Comparison of ENCODE assay signal across 19 cellular contexts in genomic region chr12:28025821-28026505, GRCh38. TPM values are rescaled to one million over a fixed set of nuclear protein-coding genes. Genes with fewer than 3 reads are reported as not detected.
DNase-seq lines count a peak whose midpoint lies in the region; ATAC-seq and TF ChIP-seq lines count a peak whose summit lies in the region.
"Had no signal": no experiment of that assay in that cellular context is flagged by ENCODE, and none has a peak within 500 bp of the region (broad histone marks: within the 10 kb centered on the region; RNA-seq: fewer than 3 reads in every experiment).

No MANE protein-coding gene starts in this region.

- no peak overlapping the region for H2AK5ac ChIP-seq in neuronal stem cell (ENCODE audit: low read depth, low read length)

- H3K27me3 ChIP-seq in GM23338 (ENCODE audit: insufficient read depth): no peaks in the 10 kb centered on the region
- H3K27me3 ChIP-seq in neuronal stem cell (ENCODE audit: control insufficient read depth in 3 of 3, insufficient read depth in 3 of 3, low read depth in 1 of 3, low read length in 3 of 3): no peaks in the 10 kb centered on the region

- no peaks in the 10 kb centered on the region for H3K79me1 ChIP-seq in neuronal stem cell (ENCODE audit: low read depth, low read length)

- no peaks in the 10 kb centered on the region for H3K4me1 Mint-ChIP-seq in GM23338
- H3K4me1 Mint-ChIP-seq in effector memory CD8-positive, alpha-beta T cell (ENCODE audit: low read depth in 2 of 2): peaks cover 0 to 3% of the 10 kb centered on the region in 2 donors
- H3K4me1 Mint-ChIP-seq: memory B cell; natural killer cell; stimulated activated naive B cell treated with anti-CD40 and anti-IgM and Interleukin-4, amounts not matched to agents 10 μg/mL and 1 μg/mL and 100 μg/mL, for 72 hours had no signal

- WGBS in neuronal stem cell (ENCODE audit: extremely low coverage in 2 of 2, insufficient read length in 2 of 2, insufficient replicate concordance in 1 of 2), 2 donors: no CpG with 5 or more reads among the region's 11 CpGs

- peak; percentile 10 for DNase-seq in GM23338 (ENCODE audit: low spot score)
- peak; percentile 10 for DNase-seq in NCI-H446 treated with DMSO at 0.1 percent for 48 hours (lab: John Stamatoyannopoulos, UW)
- peak; percentile 37 for DNase-seq in astrocyte of the hippocampus (ENCODE audit: low read depth, low spot score)
- DNase-seq in neuronal stem cell (ENCODE audit: low spot score): no peak
- DNase-seq in effector memory CD8-positive, alpha-beta T cell: no peak
- no peak for DNase-seq in amniotic stem cell (lab: John Stamatoyannopoulos, UW)
- no peak for DNase-seq in ACHN
- DNase-seq in GM10266 (ENCODE audit: extremely low spot score): no peak
- DNase-seq: activated CD8-positive, alpha-beta T cell treated with anti-CD3 and anti-CD28 coated beads, Interleukin-2, amount 10 ng/mL, durations not matched to agents 7 days and 5 days; activated naive CD4-positive, alpha-beta T cell treated with anti-CD3 and anti-CD28 coated beads for 36 hours; activated T-cell treated with anti-CD3 and anti-CD28 coated beads, Interleukin-2, amount 50 U/mL, for 24 hours; CD4-positive, alpha-beta T cell; natural killer cell; NCI-H1930; RPMI8226; stimulated activated CD4-positive, alpha-beta T cell treated with anti-CD3 and anti-CD28 coated beads, Interleukin-2, amount 100 ng/mL, for 24 hours; stimulated activated naive B cell treated with anti-CD40 and anti-IgM and Interleukin-4, amounts not matched to agents 10 μg/mL and 1 μg/mL and 100 μg/mL, for 72 hours had no signal

- H3K4ac ChIP-seq in neuronal stem cell (ENCODE audit: low read length): no peak overlapping the region

- no peaks in the 10 kb centered on the region for H3K4me1 ChIP-seq in GM23338 (ENCODE audit: insufficient read depth)
- no peaks in the 10 kb centered on the region for H3K4me1 ChIP-seq in neuronal stem cell (ENCODE audit: control insufficient read depth in 2 of 2, insufficient read depth in 1 of 2, low read depth in 1 of 2, low read length in 2 of 2)

- H3K4me3 ChIP-seq in GM23338: no peak overlapping the region
- no peak overlapping the region for H3K4me3 ChIP-seq in neuronal stem cell (ENCODE audit: low read length in 2 of 2)

- no peaks in the 10 kb centered on the region for H3F3A ChIP-seq in GM23338 (replicated peaks; ENCODE audit: low read depth)

- no peaks in the 10 kb centered on the region for H3K79me2 ChIP-seq in GM23338 (replicated peaks; ENCODE audit: insufficient read depth)

- in situ Hi-C loops in ACHN (cut with HindIII; ENCODE audit: low pct_ligation_motif_present, low pct_unique_long_range_greater_than_20kb, low sequenced_read_pairs): no loop called here

- no peak overlapping the region for H3K23ac ChIP-seq in neuronal stem cell (ENCODE audit: low read depth, low read length, poor library complexity)

- no peak for ATAC-seq in GM23338
- ATAC-seq in effector memory CD8-positive, alpha-beta T cell (replicated peaks): no peak
- ATAC-seq: activated CD8-positive, alpha-beta T cell treated with anti-CD3 and anti-CD28 coated beads, Interleukin-2, amount 10 ng/mL, durations not matched to agents 7 days and 5 days; natural killer cell; stimulated activated naive B cell treated with anti-CD40 and anti-IgM and Interleukin-4, amounts not matched to agents 10 μg/mL and 1 μg/mL and 100 μg/mL, for 72 hours had no signal

- H4K91ac ChIP-seq in neuronal stem cell (ENCODE audit: low read depth, low read length, poor library complexity): no peak overlapping the region

- no peak overlapping the region for H3K4me3 Mint-ChIP-seq in GM23338
- no peak overlapping the region for H3K4me3 Mint-ChIP-seq in effector memory CD8-positive, alpha-beta T cell
- H3K4me3 Mint-ChIP-seq: activated CD8-positive, alpha-beta T cell treated with anti-CD3 and anti-CD28 coated beads, Interleukin-2, amount 10 ng/mL, durations not matched to agents 7 days and 5 days; activated naive CD4-positive, alpha-beta T cell treated with anti-CD3 and anti-CD28 coated beads for 36 hours; activated T-cell treated with anti-CD3 and anti-CD28 coated beads, Interleukin-2, amount 50 U/mL, for 24 hours; CD4-positive, alpha-beta T cell; memory B cell; natural killer cell; stimulated activated naive B cell treated with anti-CD40 and anti-IgM and Interleukin-4, amounts not matched to agents 10 μg/mL and 1 μg/mL and 100 μg/mL, for 72 hours had no signal

- no peaks in the 10 kb centered on the region for H3K27me3 Mint-ChIP-seq in GM23338 (ENCODE audit: insufficient read depth, low read depth, poor library complexity)
- peaks cover 23 to 36% of the 10 kb centered on the region in 2 donors for H3K27me3 Mint-ChIP-seq in effector memory CD8-positive, alpha-beta T cell
- H3K27me3 Mint-ChIP-seq: progenitor cell of endocrine pancreas had no signal

- H4K8ac ChIP-seq in neuronal stem cell (ENCODE audit: low read depth, low read length): no peak overlapping the region

- no peak overlapping the region for H3K9ac ChIP-seq in neuronal stem cell (ENCODE audit: low read depth, low read length, poor library complexity)

- H3K14ac ChIP-seq in neuronal stem cell (ENCODE audit: low read length): no peak overlapping the region

- no peaks in the 10 kb centered on the region for H3K9me3 ChIP-seq in neuronal stem cell (replicated peaks in 1 of 2; ENCODE audit: control insufficient read depth in 2 of 2, insufficient read depth in 1 of 2, low read depth in 1 of 2, low read length in 2 of 2)

- TF ChIP-seq CTCF in GM23338 (conservative IDR thresholded peaks at IDR 0.05; ENCODE audit: low read depth in 2 of 2): no peak
- TF ChIP-seq CTCF in GM10266 (IDR thresholded peaks at IDR 0.05; ENCODE audit: control insufficient read depth, insufficient read depth, low read depth, missing control alignments): no peak

- no peak overlapping the region for H2BK15ac ChIP-seq in neuronal stem cell (ENCODE audit: low read length)

- H3K27ac ChIP-seq in GM23338 (ENCODE audit: low read depth): no peak overlapping the region
- H3K27ac ChIP-seq in neuronal stem cell (replicated peaks; ENCODE audit: low read length): no peak overlapping the region

- H3K9me2 ChIP-seq in GM23338 (ENCODE audit: insufficient read depth): 0 out of 2 replicates have a peak, but pooled peaks cover 3% of the 10 kb centered on the region

- H2BK5ac ChIP-seq in neuronal stem cell (ENCODE audit: low read length): no peak overlapping the region

- H3K36me3 ChIP-seq in GM23338 (ENCODE audit: insufficient read depth): no peaks in the 10 kb centered on the region
- H3K36me3 ChIP-seq in neuronal stem cell (replicated peaks in 1 of 2; ENCODE audit: control insufficient read depth in 2 of 2, insufficient read depth in 2 of 2, low read length in 2 of 2): no peaks in the 10 kb centered on the region

- no peak overlapping the region for H2BK12ac ChIP-seq in neuronal stem cell (ENCODE audit: low read length)

- H3K36me3 Mint-ChIP-seq in GM23338 (ENCODE audit: low read depth): no peaks in the 10 kb centered on the region
- no peaks in the 10 kb centered on the region for H3K36me3 Mint-ChIP-seq in effector memory CD8-positive, alpha-beta T cell (ENCODE audit: insufficient read depth)
- H3K36me3 Mint-ChIP-seq: memory B cell; natural killer cell; stimulated activated naive B cell treated with anti-CD40 and anti-IgM and Interleukin-4, amounts not matched to agents 10 μg/mL and 1 μg/mL and 100 μg/mL, for 72 hours had no signal

- no peak overlapping the region for H3K18ac ChIP-seq in neuronal stem cell (ENCODE audit: low read length)

- no peaks in the 10 kb centered on the region for H3K9me3 Mint-ChIP-seq in GM23338
- H3K9me3 Mint-ChIP-seq in effector memory CD8-positive, alpha-beta T cell: no peaks in the 10 kb centered on the region
- H3K9me3 Mint-ChIP-seq: activated naive CD4-positive, alpha-beta T cell treated with anti-CD3 and anti-CD28 coated beads for 36 hours; activated T-cell treated with anti-CD3 and anti-CD28 coated beads, Interleukin-2, amount 50 U/mL, for 24 hours; CD4-positive, alpha-beta T cell; memory B cell; natural killer cell; stimulated activated naive B cell treated with anti-CD40 and anti-IgM and Interleukin-4, amounts not matched to agents 10 μg/mL and 1 μg/mL and 100 μg/mL, for 72 hours had no signal

- H3K4me2 ChIP-seq in GM23338: no peak overlapping the region
- H3K4me2 ChIP-seq in neuronal stem cell (ENCODE audit: insufficient read depth, low read length, poor library complexity, severe bottlenecking): no peak overlapping the region

- H2BK120ac ChIP-seq in neuronal stem cell (ENCODE audit: low read depth, low read length): peak overlapping the region; percentile 90

- H4K20me1 ChIP-seq in GM23338 (replicated peaks; ENCODE audit: insufficient read depth): no peaks in the 10 kb centered on the region

- H2AFZ ChIP-seq in GM23338 (peak overlapping the region; percentile 63; the same call in 1 of the 2 replicates), neuronal stem cell (ENCODE audit: low read length) (no peak overlapping the region)

- no peak overlapping the region for H3K27ac Mint-ChIP-seq in GM23338
- no peak overlapping the region for H3K27ac Mint-ChIP-seq in effector memory CD8-positive, alpha-beta T cell
- H3K27ac Mint-ChIP-seq: activated CD8-positive, alpha-beta T cell treated with anti-CD3 and anti-CD28 coated beads, Interleukin-2, amount 10 ng/mL, durations not matched to agents 7 days and 5 days; activated naive CD4-positive, alpha-beta T cell treated with anti-CD3 and anti-CD28 coated beads for 36 hours; activated T-cell treated with anti-CD3 and anti-CD28 coated beads, Interleukin-2, amount 50 U/mL, for 24 hours; CD4-positive, alpha-beta T cell; memory B cell; natural killer cell; progenitor cell of endocrine pancreas; stimulated activated naive B cell treated with anti-CD40 and anti-IgM and Interleukin-4, amounts not matched to agents 10 μg/mL and 1 μg/mL and 100 μg/mL, for 72 hours had no signal

TF ChIP-seq in GM23338, 12 proteins besides CTCF, POLR2A, EP300 and RAD21 (continues in another document):
- TF ChIP-seq CREB1 (CRISPR knock-in tag; IDR thresholded peaks at IDR 0.05; ENCODE audit: low read depth) (no peak), STAT1 (IDR thresholded peaks at IDR 0.05; ENCODE audit: unreplicated experiment) (no peak), NANOG (IDR thresholded peaks at IDR 0.05; ENCODE audit: borderline replicate concordance) (no peak), POLR2AphosphoS5 (IDR thresholded peaks at IDR 0.05; ENCODE audit: low read depth) (no peak), JUNB (IDR thresholded peaks at IDR 0.05; ENCODE audit: unreplicated experiment) (no peak)

RNA-seq across cellular contexts. Expression of gene PTHLH, which starts 53.4 kb away (rescaled TPM):
- total RNA-seq in GM23338 (2014; rRNA removed; shearing (Covaris generic)): not detected in 2 replicates
- not detected in 2 replicates for polyA plus RNA-seq in GM23338 (2016; fragmentation: Nextera tagmentation; extraction: Ambion mirVana)
- 0.13 TPM for polyA plus RNA-seq in neuronal stem cell (2013, experiment 1 of 2)
- polyA plus RNA-seq in neuronal stem cell (2013, experiment 2 of 2): 0.10 TPM
- total RNA-seq: activated CD8-positive, alpha-beta T cell treated with anti-CD3 and anti-CD28 coated beads, Interleukin-2, amount 10 ng/mL, durations not matched to agents 7 days and 5 days; activated naive CD4-positive, alpha-beta T cell treated with anti-CD3 and anti-CD28 coated beads for 36 hours; CD4-positive, alpha-beta T cell; natural killer cell had no signal

Comparison
In these comparisons a context has a peak if more than half of its experiments do, and no peak if none do; other contexts are left out.
1. DNase-seq: peak in GM23338 (single experiment), NCI-H446 treated with DMSO at 0.1 percent for 48 hours (single experiment) and astrocyte of the hippocampus (single experiment); none in neuronal stem cell (single experiment), effector memory CD8-positive, alpha-beta T cell (0 of 3), amniotic stem cell (single experiment), ACHN (single experiment) and GM10266 (single experiment).